ENCODE assay signal across 22 cellular contexts in genomic region chr3:72462611-72463011, GRCh38. TPM values are rescaled to one million over a fixed set of nuclear protein-coding genes. Genes with fewer than 3 reads are reported as not detected.
DNase-seq lines count a peak whose midpoint lies in the region; ATAC-seq and TF ChIP-seq lines count a peak whose summit lies in the region.
"Had no signal": no experiment of that assay in that cellular context is flagged by ENCODE, and none has a peak within 500 bp of the region (broad histone marks: within the 10 kb centered on the region; RNA-seq: fewer than 3 reads in every experiment).

No MANE protein-coding gene starts in this region.

- H3K4me1 ChIP-seq in right cardiac atrium (ENCODE audit: control insufficient read depth, insufficient read depth, low read length) (peaks cover 12% of the 10 kb centered on the region), ovary (ENCODE audit: insufficient read depth) (no peaks in the 10 kb centered on the region)
- H3K4me1 ChIP-seq: prostate gland had no signal

- H3K36me3 ChIP-seq in ovary (no peaks in the 10 kb centered on the region), MG63 (no peaks in the 10 kb centered on the region)
- H3K36me3 ChIP-seq: prostate gland, stomach, thyroid gland had no signal

- H3K27ac ChIP-seq in right cardiac atrium (ENCODE audit: low read length) (no peak overlapping the region), ovary (no peak overlapping the region), dorsolateral prefrontal cortex (no peak overlapping the region)
- H3K27ac ChIP-seq: prostate gland, stomach, thyroid gland had no signal

- 22% methylated on average over 5 of the region's 5 CpGs for WGBS in right cardiac atrium
- 11 to 14% (median 12%) methylated on average over 5 of the region's 5 CpGs for WGBS in ovary, 3 donors

- H3K9me3 ChIP-seq in right cardiac atrium (ENCODE audit: control insufficient read depth, low read length), result no peaks in the 10 kb centered on the region
- no peaks in the 10 kb centered on the region for H3K9me3 ChIP-seq in ovary
- no peaks in the 10 kb centered on the region for H3K9me3 ChIP-seq in MG63
- H3K9me3 ChIP-seq: prostate gland, stomach, thyroid gland had no signal

- H3K4me3 ChIP-seq in right cardiac atrium (ENCODE audit: low read length), result no peak overlapping the region
- no peak overlapping the region for H3K4me3 ChIP-seq in ovary
- H3K4me3 ChIP-seq in dorsolateral prefrontal cortex, result no peak overlapping the region
- no peak overlapping the region for H3K4me3 ChIP-seq in MG63
- H3K4me3 ChIP-seq: prostate gland, smooth muscle cell, stomach, thyroid gland had no signal

- intact Hi-C loops in Right ventricle myocardium superior (cut with DNase I) (no loop called here), cardiac septum (cut with DNase I) (no loop called here), right cardiac atrium (cut with DNase I) (no loop called here), ovary (cut with DNase I) (no loop called here), dorsolateral prefrontal cortex (cut with DNase I) (loop anchor here in 1 of 2 donors (10.0 kb wide), 1 partner anchor 52 kb away; no protein-coding TSS in a partner anchor)

- no peak for TF ChIP-seq CTCF in ovary (IDR thresholded peaks at IDR 0.05)
- no peak for TF ChIP-seq CTCF in dorsolateral prefrontal cortex (IDR thresholded peaks at IDR 0.05 in 54 of 56, conservative IDR thresholded peaks at IDR 0.05 in 2 of 56; ENCODE audit: low read depth in 1 of 56, partially characterized antibody in 56 of 56)

- no peak for TF ChIP-seq EP300 in ovary (IDR thresholded peaks at IDR 0.05)

- DNase-seq in Right ventricle myocardium superior (peak; percentile 56), cardiac septum (ENCODE audit: low spot score) (no peak), right cardiac atrium (peak; percentile 50 to 80 (median 76)), ovary (peak; percentile 17 to 66 (median 38)), dorsolateral prefrontal cortex (no peak), NCI-H748 treated with DMSO at 0.1 percent for 48 hours (lab: John Stamatoyannopoulos, UW) (no peak), MG63 (no peak)
- DNase-seq in stimulated activated CD4-positive, alpha-beta T cell treated with anti-CD3 and anti-CD28 coated beads, Interleukin-12 subunit alpha, Interleukin-12 subunit beta, amount 100 ng/mL, for 4 hours, result no peak
- DNase-seq: activated CD4-positive, alpha-beta T cell treated with anti-CD3 and anti-CD28 coated beads for 48 hours; CD8-positive, alpha-beta T cell; effector CD4-positive, alpha-beta T cell; naive thymus-derived CD4-positive, alpha-beta T cell; NCI-H2029; NCI-H526 treated with DMSO at 0.1 percent for 48 hours; stimulated activated CD4-positive, alpha-beta T cell treated with anti-CD3 and anti-CD28 coated beads, Interleukin-2, amount 100 ng/mL, for 24 hours; stomach; SW 1271; T-helper 9 cell; thyroid gland had no signal

- TF ChIP-seq POLR2A in ovary (IDR thresholded peaks at IDR 0.05), result no peak

- no peaks in the 10 kb centered on the region for H3K27me3 ChIP-seq in right cardiac atrium (ENCODE audit: control insufficient read depth, insufficient read depth)
- H3K27me3 ChIP-seq in ovary, result no peaks in the 10 kb centered on the region
- no peaks in the 10 kb centered on the region for H3K27me3 ChIP-seq in dorsolateral prefrontal cortex
- H3K27me3 ChIP-seq in MG63, result no peaks in the 10 kb centered on the region
- H3K27me3 ChIP-seq: stomach, thyroid gland had no signal

- peak; percentile 48 for ATAC-seq in Right ventricle myocardium superior (ENCODE audit: poor library complexity)
- ATAC-seq in right cardiac atrium, result peak in 1 of 2 donors; percentile 54
- ATAC-seq: activated naive CD4-positive, alpha-beta T cell treated with anti-CD3 and anti-CD28 coated beads, Interleukin-2, amount 50 U/mL, for 72 hours; CD8-positive, alpha-beta T cell; naive thymus-derived CD4-positive, alpha-beta T cell had no signal

RNA-seq across cellular contexts. Expression of gene RYBP, which starts 16.2 kb away (rescaled TPM):
- total RNA-seq in Right ventricle myocardium superior, result 6.4 TPM
- 11.0 TPM for total RNA-seq in cardiac septum
- 10 to 100 TPM in 1 of 4 donors, 1 to 10 TPM in 3; 9.3 to 10.7 (median 9.9) TPM for total RNA-seq in right cardiac atrium
- polyA plus RNA-seq in right cardiac atrium, result 5.3 TPM
- total RNA-seq in ovary, result 10 to 100 TPM; 11.9 to 34.5 (median 20.9) TPM
- polyA plus RNA-seq in ovary, result 10 to 100 TPM; 11.8 to 21.8 TPM
- 10 to 100 TPM; 14.2 to 36.0 (median 21.6) TPM for total RNA-seq in dorsolateral prefrontal cortex
- total RNA-seq in MG63 (2014; rRNA removed; shearing (Covaris generic); ENCODE audit: low replicate concordance), result 3.6 and 3.8 TPM in 2 replicates

Comparison
In these comparisons a context has a peak if more than half of its experiments do, and no peak if none do; other contexts are left out.
1. DNase-seq: peak in Right ventricle myocardium superior (single experiment), right cardiac atrium (3 of 3) and ovary (5 of 5); none in cardiac septum (single experiment), dorsolateral prefrontal cortex (0 of 10), stimulated activated CD4-positive, alpha-beta T cell treated with anti-CD3 and anti-CD28 coated beads, Interleukin-12 subunit alpha, Interleukin-12 subunit beta, amount 100 ng/mL, for 4 hours (single experiment), NCI-H748 treated with DMSO at 0.1 percent for 48 hours (single experiment) and MG63 (single experiment).